Comparison of ENCODE assay signal across 12 cellular contexts in the genomic region with DNA sequence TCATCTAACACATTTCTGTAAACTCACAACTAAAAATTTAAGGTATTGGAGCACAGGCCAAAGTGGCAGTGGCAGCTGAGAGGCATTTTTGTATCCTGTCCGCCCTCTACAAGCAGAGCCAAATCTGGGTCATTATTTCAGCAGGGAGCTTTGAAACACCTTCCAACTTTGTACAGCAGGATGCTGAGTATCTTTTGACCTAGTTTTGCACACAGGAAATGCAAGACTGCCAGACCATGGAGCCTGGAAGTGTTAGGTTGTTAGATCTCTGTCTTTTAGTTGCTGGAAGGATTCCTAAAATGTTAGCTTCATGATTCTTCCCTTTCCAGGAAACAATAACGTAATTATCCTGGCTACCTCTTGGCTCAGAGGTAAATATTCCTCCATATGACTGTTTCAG.
"Had no signal": no experiment of that assay in that cellular context is flagged by ENCODE, and none has a peak within 500 bp of the region (broad histone marks: within the 10 kb centered on the region; RNA-seq: fewer than 3 reads in every experiment).

No MANE protein-coding gene starts in this region.

- H3K27ac ChIP-seq: brain microvascular endothelial cell, dorsolateral prefrontal cortex, esophagus muscularis mucosa, parathyroid adenoma, right atrium auricular region, tibial nerve had no signal

- H3K27me3 ChIP-seq: brain microvascular endothelial cell, dorsolateral prefrontal cortex, esophagus muscularis mucosa, right atrium auricular region, tibial nerve had no signal

- H2AFZ ChIP-seq: parathyroid adenoma had no signal

- ATAC-seq: activated CD4-positive, CD25-positive, alpha-beta regulatory T cell treated with anti-CD3 and anti-CD28 coated beads, Interleukin-2, amount 50 U/mL, for 24 hours; left lobe of liver; stimulated activated effector memory CD8-positive, alpha-beta T cell treated with anti-CD3 and anti-CD28 coated beads, Interleukin-12 subunit alpha, Interleukin-12 subunit beta, amount 100 ng/mL, for 72 hours had no signal

- H3K4me1 ChIP-seq: esophagus muscularis mucosa, parathyroid adenoma, right atrium auricular region, tibial nerve had no signal

- H3K36me3 ChIP-seq: brain microvascular endothelial cell, esophagus muscularis mucosa, right atrium auricular region, tibial nerve had no signal

- H3K9ac ChIP-seq: parathyroid adenoma had no signal

- DNase-seq: amygdala, brain microvascular endothelial cell, dorsolateral prefrontal cortex, glutamatergic neuron, SW 1271 had no signal

- H3K9me3 ChIP-seq: esophagus muscularis mucosa, right atrium auricular region, tibial nerve had no signal

- H3K4me3 ChIP-seq: dorsolateral prefrontal cortex, esophagus muscularis mucosa, right atrium auricular region, tibial nerve had no signal
